ENCODE assay signal across 6 cellular contexts in genomic region chr5:31372124-31372523, GRCh38.
"Had no signal": no experiment of that assay in that cellular context is flagged by ENCODE, and none has a peak within 500 bp of the region (broad histone marks: within the 10 kb centered on the region; RNA-seq: fewer than 3 reads in every experiment).

No MANE protein-coding gene starts in this region.

- DNase-seq: IMR-90, KBM-7, KG1 had no signal

- H3K27ac ChIP-seq: HL-60, KMS-11 had no signal

- H3K4me3 ChIP-seq: K562 had no signal
